ENCODE assay signal across 8 cellular contexts in genomic region chr6:89311853-89312531, GRCh38. TPM values are rescaled to one million over a fixed set of nuclear protein-coding genes. Genes with fewer than 3 reads are reported as not detected.
DNase-seq lines count a peak whose midpoint lies in the region; ATAC-seq and TF ChIP-seq lines count a peak whose summit lies in the region.

No MANE protein-coding gene starts in this region.

- in situ Hi-C loops in GM13977 (cut with MboI; ENCODE audit: low pct_unique_long_range_greater_than_20kb, low sequenced_read_pairs, unreplicated experiment) = no loop called here

- peak; percentile 65 to 71 for TF ChIP-seq RAD21 in liver (IDR thresholded peaks at IDR 0.05)

- WGBS in liver = 60% methylated on average over 9 of the region's 9 CpGs
- WGBS in thyroid gland, 2 donors = 21 to 32% methylated on average over 9 of the region's 9 CpGs

- no peaks in the 10 kb centered on the region for H3K4me1 ChIP-seq in liver (ENCODE audit: control insufficient read depth in 4 of 4, insufficient read depth in 4 of 4, low read length in 3 of 4)
- peaks cover 9 to 22% of the 10 kb centered on the region in 2 donors for H3K4me1 ChIP-seq in thyroid gland

- H3K4me3 ChIP-seq in liver (ENCODE audit: low read depth in 1 of 3, low read length in 3 of 3) (no peak overlapping the region), thyroid gland (replicated peaks in 1 of 3) (no peak overlapping the region)

- H3K9ac ChIP-seq in liver (ENCODE audit: low read depth in 1 of 2, low read length in 2 of 2) = no peak overlapping the region

- H3K9me3 ChIP-seq in liver (ENCODE audit: control insufficient read depth in 4 of 4, low read length in 3 of 4) (no peaks in the 10 kb centered on the region), thyroid gland (no peaks in the 10 kb centered on the region)

- no peak for ATAC-seq in GM21528 (IDR thresholded peaks at IDR 0.05; ENCODE audit: low FRiP score, unreplicated experiment)
- no peak for ATAC-seq in GM19351 (IDR thresholded peaks at IDR 0.05; ENCODE audit: unreplicated experiment)

- H3K27me3 ChIP-seq in liver (ENCODE audit: control insufficient read depth in 4 of 4, insufficient read depth in 4 of 4, low read length in 3 of 4) (no peaks in the 10 kb centered on the region), thyroid gland (no peaks in the 10 kb centered on the region)

- DNase-seq in CD1c-positive myeloid dendritic cell (ENCODE audit: extremely low spot score) (peak; percentile 32), NCI-H2196 (lab: John Stamatoyannopoulos, UW; ENCODE audit: unreplicated experiment) (peak; percentile 73), dermis blood vessel endothelial cell (peak; percentile 95), thyroid gland (peak; percentile 74 to 79), GM13977 (ENCODE audit: low spot score) (no peak)

- no peak overlapping the region for H3K27ac ChIP-seq in liver (ENCODE audit: low read depth in 1 of 2, low read length in 2 of 2)
- H3K27ac ChIP-seq in thyroid gland = peak overlapping the region in 2 of 3 donors; percentile 15 to 76

- TF ChIP-seq POLR2A in thyroid gland (IDR thresholded peaks at IDR 0.05) = no peak

- H3K36me3 ChIP-seq in liver (ENCODE audit: control insufficient read depth in 4 of 4, insufficient read depth in 3 of 4, low read depth in 1 of 4, low read length in 3 of 4) = no peaks in the 10 kb centered on the region
- no peaks in the 10 kb centered on the region for H3K36me3 ChIP-seq in thyroid gland

- TF ChIP-seq CTCF in liver (IDR thresholded peaks at IDR 0.05; ENCODE audit: low read depth, low read length, missing input control) (peak; percentile 36), thyroid gland (IDR thresholded peaks at IDR 0.05) (peak in 5 of 6 experiments; percentile 30 to 69 (median 50)), GM13977 (IDR thresholded peaks at IDR 0.05; ENCODE audit: extremely low read depth, insufficient read depth, missing control alignments) (no peak)

- intact Hi-C loops in thyroid gland (cut with DNase I) = loop anchor here (10.0 kb wide), 1 partner anchor 53 kb away; no protein-coding TSS in a partner anchor

TF ChIP-seq in liver, 16 proteins besides CTCF, POLR2A, EP300 and RAD21:
- TF ChIP-seq SP1 (IDR thresholded peaks at IDR 0.05) (no peak), HNF4G (IDR thresholded peaks at IDR 0.05) (no peak), HNF4A (conservative IDR thresholded peaks at IDR 0.05) (no peak), ATF3 (IDR thresholded peaks at IDR 0.05) (no peak), REST (IDR thresholded peaks at IDR 0.05) (no peak), TAF1 (conservative IDR thresholded peaks at IDR 0.05) (no peak), FOXA2 (IDR thresholded peaks at IDR 0.05) (no peak), MAX (IDR thresholded peaks at IDR 0.05) (no peak)

RNA-seq across cellular contexts. Expression of gene GABRR2, which starts 3.1 kb away (rescaled TPM):
- total RNA-seq in dermis blood vessel endothelial cell = 0.14 and 0.51 TPM in 2 replicates
- total RNA-seq in liver = 1 to 10 TPM in 1 of 2 donors, under 1 TPM in 1; 0.37 to 1.7 TPM
- polyA plus RNA-seq in liver = under 1 TPM; 0.10 to 0.32 TPM
- 1 to 10 TPM in 1 of 4 donors, under 1 TPM in 3; 0.42 to 2.1 (median 0.56) TPM for total RNA-seq in thyroid gland

RNA-seq across cellular contexts. Expression of gene UBE2J1, which starts 40.5 kb away (rescaled TPM):
- 48.2 and 65.5 TPM in 2 replicates for total RNA-seq in dermis blood vessel endothelial cell
- total RNA-seq in liver = 10 to 100 TPM; 20.0 to 26.4 TPM
- polyA plus RNA-seq in liver = 10 to 100 TPM; 14.7 to 16.1 TPM
- total RNA-seq in thyroid gland = 10 to 100 TPM; 49.8 to 63.1 (median 51.9) TPM

Comparison
In these comparisons a context has a peak if more than half of its experiments do, and no peak if none do; other contexts are left out.
1. H3K27ac ChIP-seq: peak in thyroid gland (2 of 3); none in liver (0 of 2).